17 cellular contexts compared by ENCODE assay signal in genomic region chr16:55372792-55373488, GRCh38. TPM values are rescaled to one million over a fixed set of nuclear protein-coding genes. Genes with fewer than 3 reads are reported as not detected.
DNase-seq lines count a peak whose midpoint lies in the region; ATAC-seq and TF ChIP-seq lines count a peak whose summit lies in the region.
"Had no signal": no experiment of that assay in that cellular context is flagged by ENCODE, and none has a peak within 500 bp of the region (broad histone marks: within the 10 kb centered on the region; RNA-seq: fewer than 3 reads in every experiment).

No MANE protein-coding gene starts in this region.

- no peak overlapping the region for H3K9ac ChIP-seq in endodermal cell (ENCODE audit: extremely low read depth, low read length, poor library complexity, severe bottlenecking)

- no peaks in the 10 kb centered on the region for H3K9me3 Mint-ChIP-seq in endodermal cell
- no peaks in the 10 kb centered on the region for H3K9me3 Mint-ChIP-seq in activated T-helper 2 cell treated with anti-CD3 and anti-CD28 coated beads, Interferon-gamma antibody, Interleukin-2, Interleukin-4, amounts not matched to agents 10 μg/mL and 5 μg/mL and 100 μg/mL, durations not matched to agents 14 hours and 24 hours and 36 hours

- H3K27me3 ChIP-seq in endodermal cell (ENCODE audit: control insufficient read depth, insufficient read depth, low read length, poor library complexity, severe bottlenecking) = peaks cover 13% of the 10 kb centered on the region

- no peak for TF ChIP-seq CTCF in endodermal cell (conservative IDR thresholded peaks at IDR 0.05)

- intact Hi-C loops in Right ventricle myocardium inferior (cut with DNase I) (loop anchor here (2.0 to 10.0 kb wide), 5 partner anchors 46 to 1818 kb away; partner anchors contain the start of gene IRX3), cardiac septum (cut with DNase I) (loop anchor here (2.0 to 10.0 kb wide), 5 partner anchors 16 to 1088 kb away; partner anchors contain the start of gene IRX3)
- intact Hi-C loops in activated T-helper 2 cell treated with anti-CD3 and anti-CD28 coated beads, Interferon-gamma antibody, Interleukin-2, Interleukin-4, amounts not matched to agents 10 μg/mL and 5 μg/mL and 100 μg/mL, durations not matched to agents 14 hours and 24 hours and 36 hours (cut with micrococcal nuclease) = loop anchor here (5.0 kb wide), 1 partner anchor 1081 kb away; no protein-coding TSS in a partner anchor

- no peaks in the 10 kb centered on the region for H3K36me3 ChIP-seq in endodermal cell (ENCODE audit: control insufficient read depth, insufficient read depth, low read length)

- no peaks in the 10 kb centered on the region for H3K9me3 ChIP-seq in endodermal cell (ENCODE audit: control insufficient read depth, low read length)

- peak overlapping the region; percentile 64 for H3K27ac ChIP-seq in endodermal cell (ENCODE audit: low read depth, low read length)
- H3K27ac ChIP-seq: PC-9 had no signal

- H3K4me1 Mint-ChIP-seq in endodermal cell = peaks cover 1% of the 10 kb centered on the region
- no peaks in the 10 kb centered on the region for H3K4me1 Mint-ChIP-seq in activated T-helper 2 cell treated with anti-CD3 and anti-CD28 coated beads, Interferon-gamma antibody, Interleukin-2, Interleukin-4, amounts not matched to agents 10 μg/mL and 5 μg/mL and 100 μg/mL, durations not matched to agents 14 hours and 24 hours and 36 hours (ENCODE audit: low read depth)

- H3K27me3 Mint-ChIP-seq in endodermal cell (ENCODE audit: insufficient read depth) = peaks cover 18% of the 10 kb centered on the region
- peaks cover 33% of the 10 kb centered on the region for H3K27me3 Mint-ChIP-seq in activated T-helper 2 cell treated with anti-CD3 and anti-CD28 coated beads, Interferon-gamma antibody, Interleukin-2, Interleukin-4, amounts not matched to agents 10 μg/mL and 5 μg/mL and 100 μg/mL, durations not matched to agents 14 hours and 24 hours and 36 hours (ENCODE audit: low read depth)

- H3K4me1 ChIP-seq in endodermal cell (ENCODE audit: control insufficient read depth, insufficient read depth, low read length) = no peaks in the 10 kb centered on the region

- H3K27ac Mint-ChIP-seq in endodermal cell = no peak overlapping the region
- H3K27ac Mint-ChIP-seq in activated T-helper 2 cell treated with anti-CD3 and anti-CD28 coated beads, Interferon-gamma antibody, Interleukin-2, Interleukin-4, amounts not matched to agents 10 μg/mL and 5 μg/mL and 100 μg/mL, durations not matched to agents 14 hours and 24 hours and 36 hours = no peak overlapping the region

- 85 to 86% methylated on average over 7 to 12 of the region's 12 CpGs for WGBS in endodermal cell (ENCODE audit: insufficient coverage in 1 of 2, insufficient read length in 1 of 2), 2 experiments

- DNase-seq in Right ventricle myocardium inferior (ENCODE audit: missing footprints) (peak; percentile 69), cardiac septum (ENCODE audit: low spot score) (no peak), endodermal cell (no peak), islet precursor cell (peak; percentile 63), DMS114 treated with DMSO at 0.1 percent for 48 hours (lab: John Stamatoyannopoulos, UW; ENCODE audit: unreplicated experiment) (no peak), T1000 (lab: John Stamatoyannopoulos, UW) (no peak)
- DNase-seq in activated T-helper 2 cell treated with anti-CD3 and anti-CD28 coated beads, Interferon-gamma antibody, Interleukin-2, Interleukin-4, amounts not matched to agents 10 μg/mL and 5 μg/mL and 100 μg/mL, durations not matched to agents 14 hours and 24 hours and 36 hours (ENCODE audit: low spot score) = no peak
- DNase-seq: 8988T, KBM-7, NCI-H1048, NCI-H1694, NCI-H774, PC-9 had no signal

- no peaks in the 10 kb centered on the region for H3K36me3 Mint-ChIP-seq in endodermal cell (ENCODE audit: low read depth)
- no peaks in the 10 kb centered on the region for H3K36me3 Mint-ChIP-seq in activated T-helper 2 cell treated with anti-CD3 and anti-CD28 coated beads, Interferon-gamma antibody, Interleukin-2, Interleukin-4, amounts not matched to agents 10 μg/mL and 5 μg/mL and 100 μg/mL, durations not matched to agents 14 hours and 24 hours and 36 hours (ENCODE audit: low read depth)
- H3K36me3 Mint-ChIP-seq: CD14-positive monocyte had no signal

- H3K4me3 ChIP-seq in endodermal cell (ENCODE audit: low read length) = no peak overlapping the region
- H3K4me3 ChIP-seq: PC-9 had no signal

- ATAC-seq in Right ventricle myocardium inferior = peak; percentile 33
- ATAC-seq in GM18498 (IDR thresholded peaks at IDR 0.05; ENCODE audit: unreplicated experiment) = no peak

- no peak overlapping the region for H3K4me3 Mint-ChIP-seq in endodermal cell
- no peak overlapping the region for H3K4me3 Mint-ChIP-seq in activated T-helper 2 cell treated with anti-CD3 and anti-CD28 coated beads, Interferon-gamma antibody, Interleukin-2, Interleukin-4, amounts not matched to agents 10 μg/mL and 5 μg/mL and 100 μg/mL, durations not matched to agents 14 hours and 24 hours and 36 hours (ENCODE audit: low read depth)

RNA-seq across cellular contexts. Expression of gene IRX6, which starts 48.9 kb away (rescaled TPM):
- total RNA-seq in Right ventricle myocardium inferior = 0.57 TPM
- total RNA-seq in cardiac septum = 37.1 TPM
- 1 to 10 TPM in 1 of 2 donors, under 1 TPM in 1; 0.55 to 1.1 TPM for total RNA-seq in endodermal cell
- 0.46 TPM for polyA plus RNA-seq in endodermal cell (2013, experiment 1 of 2)
- polyA plus RNA-seq in endodermal cell (2013, experiment 2 of 2) = 0.33 TPM
- total RNA-seq in activated T-helper 2 cell treated with anti-CD3 and anti-CD28 coated beads, Interferon-gamma antibody, Interleukin-2, Interleukin-4, amounts not matched to agents 10 μg/mL and 5 μg/mL and 100 μg/mL, durations not matched to agents 14 hours and 24 hours and 36 hours = not detected in 2 replicates
- total RNA-seq: NCI-H460, PC-9 had no signal
- polyA plus RNA-seq: CD14-positive monocyte, H1 had no signal

Comparison
In these comparisons a context has a peak if more than half of its experiments do, and no peak if none do; other contexts are left out.
1. DNase-seq: peak in Right ventricle myocardium inferior (single experiment) and islet precursor cell (single experiment); none in cardiac septum (single experiment), endodermal cell (single experiment), activated T-helper 2 cell treated with anti-CD3 and anti-CD28 coated beads, Interferon-gamma antibody, Interleukin-2, Interleukin-4, amounts not matched to agents 10 μg/mL and 5 μg/mL and 100 μg/mL, durations not matched to agents 14 hours and 24 hours and 36 hours (single experiment), DMS114 treated with DMSO at 0.1 percent for 48 hours (single experiment) and T1000 (single experiment).
2. RNA of gene IRX6, which starts 48.9 kb away (total RNA-seq): 37.1 TPM in cardiac septum (single experiment); 0.55 to 1.1 TPM in endodermal cell, 0.57 TPM in Right ventricle myocardium inferior (single experiment) and not detected in activated T-helper 2 cell treated with anti-CD3 and anti-CD28 coated beads, Interferon-gamma antibody, Interleukin-2, Interleukin-4, amounts not matched to agents 10 μg/mL and 5 μg/mL and 100 μg/mL, durations not matched to agents 14 hours and 24 hours and 36 hours; every median in the first group is over 10 times any median in the second.